8 cellular contexts compared by ENCODE assay signal in the genomic region with DNA sequence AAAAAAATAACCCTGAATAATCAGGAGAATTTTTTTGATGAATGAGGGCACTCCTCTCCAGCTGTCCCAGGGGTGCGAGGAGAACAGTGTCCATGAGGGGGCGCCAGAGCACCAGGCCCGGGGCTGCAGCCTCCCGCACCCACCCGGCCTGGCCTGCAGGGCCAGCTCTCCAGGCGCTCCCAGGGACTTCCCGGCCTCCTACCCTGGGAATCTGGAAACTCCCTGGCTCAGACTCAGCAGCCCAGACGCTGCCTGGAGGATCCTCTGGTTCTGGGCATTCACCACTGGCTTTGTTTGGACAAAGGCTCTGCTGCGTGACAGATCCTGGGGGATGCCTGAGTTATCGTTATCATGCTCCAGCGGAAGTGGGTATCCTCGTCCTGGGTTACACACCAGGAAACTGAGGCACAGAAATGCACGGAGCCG. TPM values are rescaled to one million over a fixed set of nuclear protein-coding genes. Genes with fewer than 3 reads are reported as not detected.
DNase-seq lines count a peak whose midpoint lies in the region; ATAC-seq and TF ChIP-seq lines count a peak whose summit lies in the region.

No MANE protein-coding gene starts in this region.

- no peak overlapping the region for H3K9ac ChIP-seq in muscle layer of colon (ENCODE audit: low read length)

- peaks cover 15% of the 10 kb centered on the region for H3K36me3 ChIP-seq in ACC112 (ENCODE audit: insufficient read depth, low read length)
- H3K36me3 ChIP-seq in muscle layer of colon (ENCODE audit: insufficient read depth, low read length): no peaks in the 10 kb centered on the region

- no peak overlapping the region for H3K4me3 ChIP-seq in ACC112 (ENCODE audit: low read depth, low read length)
- H3K4me3 ChIP-seq in epithelial cell of proximal tubule (ENCODE audit: low read depth, low read length): no peak overlapping the region
- no peak overlapping the region for H3K4me3 ChIP-seq in muscle layer of colon (ENCODE audit: low read depth in 1 of 2, low read length in 2 of 2)

- H3K79me2 ChIP-seq in ACC112 (ENCODE audit: control insufficient read depth, insufficient read depth, low read length, unreplicated experiment): no peaks in the 10 kb centered on the region

- no peak overlapping the region for H2AFZ ChIP-seq in ACC112 (ENCODE audit: low read length, unreplicated experiment)

- ATAC-seq in GM21423 (IDR thresholded peaks at IDR 0.05; ENCODE audit: unreplicated experiment): no peak

- H3K27ac ChIP-seq in ACC112 (ENCODE audit: low read depth, low read length): peak overlapping the region; percentile 23; the same call in 1 of the 2 replicates
- H3K27ac ChIP-seq in muscle layer of colon (ENCODE audit: low read depth, low read length): peak overlapping the region; percentile 76

- H3K27me3 ChIP-seq in ACC112 (ENCODE audit: insufficient read depth, low read length) (no peaks in the 10 kb centered on the region), muscle layer of colon (ENCODE audit: control insufficient read depth in 1 of 2, insufficient read depth in 2 of 2, low read length in 2 of 2) (no peaks in the 10 kb centered on the region)

- H3K4me1 ChIP-seq in ACC112 (ENCODE audit: control insufficient read depth, insufficient read depth, low read length, unreplicated experiment) (no peaks in the 10 kb centered on the region), muscle layer of colon (ENCODE audit: insufficient read depth, low read length) (peaks cover 17% of the 10 kb centered on the region)

- H3K9me3 ChIP-seq in muscle layer of colon (ENCODE audit: low read length): peaks cover 9% of the 10 kb centered on the region

- DNase-seq in GM19240 (ENCODE audit: insufficient read length, low spot score): peak; percentile 50
- peak; percentile 31 for DNase-seq in NOMO-1 treated with dmso at 0.1 percent for 144 hours (lab: John Stamatoyannopoulos, UW; ENCODE audit: unreplicated experiment)
- DNase-seq in activated T-cell treated with anti-CD3 and anti-CD28 coated beads for 48 hours (ENCODE audit: low read depth): peak; percentile 68
- DNase-seq in epithelial cell of proximal tubule (ENCODE audit: low read depth): peak; percentile 62
- DNase-seq in stimulated activated CD8-positive, alpha-beta memory T cell treated with anti-CD3 and anti-CD28 coated beads, Interleukin-2, amount 100 ng/mL, for 48 hours (ENCODE audit: low read depth in 2 of 2): peak; percentile 51 to 62

- TF ChIP-seq CTCF in epithelial cell of proximal tubule (conservative IDR thresholded peaks at IDR 0.05; ENCODE audit: low read depth, low read length): peak; percentile 99

RNA-seq across cellular contexts. Expression of a gene that starts 31.0 kb away (rescaled TPM):
- total RNA-seq in epithelial cell of proximal tubule: 87.6 and 157 TPM in 2 replicates

RNA-seq across cellular contexts. Expression of a gene that starts 50.0 kb away (rescaled TPM):
- 10.5 and 21.8 TPM in 2 replicates for total RNA-seq in epithelial cell of proximal tubule
